Comparison of ENCODE assay signal across 1 cellular context in genomic region chr5:80957031-80957761, GRCh38.
TF ChIP-seq lines count a peak whose summit lies in the region.

No MANE protein-coding gene starts in this region.

TF ChIP-seq in HepG2, 621 proteins besides CTCF, POLR2A, EP300 and RAD21 (continued from another document):
- TF ChIP-seq PRMT3 (CRISPR knock-in tag; IDR thresholded peaks at IDR 0.05; ENCODE audit: borderline replicate concordance, low read depth): no peak
- no peak for TF ChIP-seq HOXA7 (CRISPR knock-in tag; IDR thresholded peaks at IDR 0.05)
- no peak for TF ChIP-seq TAF1 (CRISPR knock-in tag; IDR thresholded peaks at IDR 0.05)
- no peak for TF ChIP-seq ZNF235 (CRISPR knock-in tag; IDR thresholded peaks at IDR 0.05; ENCODE audit: borderline replicate concordance)
- no peak for TF ChIP-seq ZNF577 (CRISPR knock-in tag; IDR thresholded peaks at IDR 0.05; ENCODE audit: borderline replicate concordance, low read depth)
- no peak for TF ChIP-seq MEF2D (CRISPR knock-in tag; IDR thresholded peaks at IDR 0.05)
- TF ChIP-seq ZNF256 (CRISPR knock-in tag; conservative IDR thresholded peaks at IDR 0.05): no peak
- no peak for TF ChIP-seq GFI1 (CRISPR knock-in tag; IDR thresholded peaks at IDR 0.05; ENCODE audit: borderline replicate concordance)
- no peak for TF ChIP-seq PHF21A (CRISPR knock-in tag; IDR thresholded peaks at IDR 0.05)
- TF ChIP-seq KDM3A (CRISPR knock-in tag; IDR thresholded peaks at IDR 0.05; ENCODE audit: low read depth): no peak
- TF ChIP-seq SRSF1 (optimal IDR thresholded peaks at IDR 0.05; ENCODE audit: low read depth, low read length): no peak
- no peak for TF ChIP-seq ZBTB10 (CRISPR knock-in tag; IDR thresholded peaks at IDR 0.05; ENCODE audit: borderline replicate concordance)
- TF ChIP-seq MLXIP (CRISPR knock-in tag; IDR thresholded peaks at IDR 0.05; ENCODE audit: borderline replicate concordance): no peak
- TF ChIP-seq SP1 (IDR thresholded peaks at IDR 0.05): no peak
- no peak for TF ChIP-seq SP1 (CRISPR knock-in tag; IDR thresholded peaks at IDR 0.05)
- TF ChIP-seq SP4 (CRISPR knock-in tag; IDR thresholded peaks at IDR 0.05): no peak
- TF ChIP-seq SP5 (CRISPR knock-in tag; IDR thresholded peaks at IDR 0.05; ENCODE audit: borderline replicate concordance, low read depth): no peak
- no peak for TF ChIP-seq ZNF709 (CRISPR knock-in tag; IDR thresholded peaks at IDR 0.05)
- peak; percentile 90 for TF ChIP-seq BCL6 (CRISPR knock-in tag; IDR thresholded peaks at IDR 0.05)
- TF ChIP-seq THAP9 (CRISPR knock-in tag; IDR thresholded peaks at IDR 0.05; ENCODE audit: borderline replicate concordance): no peak
- TF ChIP-seq GPBP1L1 (CRISPR knock-in tag; IDR thresholded peaks at IDR 0.05): no peak
- no peak for TF ChIP-seq HNF1A (IDR thresholded peaks at IDR 0.05; ENCODE audit: low read depth)
- TF ChIP-seq HNF1A (CRISPR knock-in tag; IDR thresholded peaks at IDR 0.05; ENCODE audit: borderline replicate concordance): no peak
- TF ChIP-seq MEIS1 (CRISPR knock-in tag; IDR thresholded peaks at IDR 0.05; ENCODE audit: borderline replicate concordance): no peak
- no peak for TF ChIP-seq THAP7 (CRISPR knock-in tag; IDR thresholded peaks at IDR 0.05)
- no peak for TF ChIP-seq ETV5 (CRISPR knock-in tag; IDR thresholded peaks at IDR 0.05; ENCODE audit: borderline replicate concordance)
- no peak for TF ChIP-seq ZNF251 (CRISPR knock-in tag; IDR thresholded peaks at IDR 0.05)
- no peak for TF ChIP-seq ZNF44 (CRISPR knock-in tag; IDR thresholded peaks at IDR 0.05)
- TF ChIP-seq NFE2L2 (IDR thresholded peaks at IDR 0.05; ENCODE audit: low read length): no peak
- TF ChIP-seq ZNF619 (CRISPR knock-in tag; IDR thresholded peaks at IDR 0.05): no peak
- TF ChIP-seq ZNF367 (CRISPR knock-in tag; IDR thresholded peaks at IDR 0.05; ENCODE audit: borderline replicate concordance): no peak
- no peak for TF ChIP-seq YEATS2 (CRISPR knock-in tag; IDR thresholded peaks at IDR 0.05; ENCODE audit: borderline replicate concordance)
- no peak for TF ChIP-seq ZNF574 (CRISPR knock-in tag; IDR thresholded peaks at IDR 0.05)
- TF ChIP-seq RFX1 (IDR thresholded peaks at IDR 0.05): no peak
- TF ChIP-seq DR1 (CRISPR knock-in tag; IDR thresholded peaks at IDR 0.05): no peak
- TF ChIP-seq NFYB (CRISPR knock-in tag; IDR thresholded peaks at IDR 0.05): no peak
